Comparison of ENCODE assay signal across 33 cellular contexts in genomic region chr4:144873591-144873990, GRCh38.
DNase-seq lines count a peak whose midpoint lies in the region; TF ChIP-seq lines count a peak whose summit lies in the region.
"Had no signal": no experiment of that assay in that cellular context is flagged by ENCODE, and none has a peak within 500 bp of the region (broad histone marks: within the 10 kb centered on the region; RNA-seq: fewer than 3 reads in every experiment).

No MANE protein-coding gene starts in this region.

- 94% methylated on average over 1 of the region's 1 CpG for WGBS in hepatocyte (ENCODE audit: low lambda C conversion rate, missing lambda C conversion rate)
- no CpG with 5 or more reads among the region's 1 CpG for WGBS in neuronal stem cell (ENCODE audit: extremely low coverage in 2 of 2, insufficient read length in 2 of 2, insufficient replicate concordance in 1 of 2), 2 donors
- WGBS in trophoblast cell (ENCODE audit: extremely low coverage, insufficient coverage, insufficient read length) = no CpG with 5 or more reads among the region's 1 CpG
- no CpG with 5 or more reads among the region's 1 CpG for WGBS in H9 (ENCODE audit: extremely low coverage, insufficient read length, low lambda C conversion rate)

- H3K4me1 Mint-ChIP-seq in H9 = no peaks in the 10 kb centered on the region
- H3K4me1 Mint-ChIP-seq: B cell; CD14-positive monocyte; CD4-positive, alpha-beta memory T cell; CD8-positive, alpha-beta memory T cell had no signal

- H3K4me3 Mint-ChIP-seq in H9 = no peak overlapping the region
- H3K4me3 Mint-ChIP-seq: B cell; CD14-positive monocyte; CD4-positive, alpha-beta memory T cell; CD4-positive, alpha-beta T cell; CD4-positive, CD25-positive, alpha-beta regulatory T cell; CD8-positive, alpha-beta memory T cell; CD8-positive, alpha-beta T cell had no signal

- H3K27me3 ChIP-seq in hepatocyte (no peaks in the 10 kb centered on the region), neuronal stem cell (ENCODE audit: control insufficient read depth in 3 of 3, insufficient read depth in 3 of 3, low read depth in 1 of 3, low read length in 3 of 3) (no peaks in the 10 kb centered on the region), trophoblast cell (ENCODE audit: insufficient read depth, low read length) (no peaks in the 10 kb centered on the region), H9 (ENCODE audit: insufficient read depth, low read length) (no peaks in the 10 kb centered on the region), brain microvascular endothelial cell (replicated peaks) (no peaks in the 10 kb centered on the region)
- H3K27me3 ChIP-seq: BE2C; BLaER1; BLaER1 treated with 17β-estradiol and CSF1 and Interleukin-3, amounts not matched to agents 10 nM and 100 nM had no signal

- H3K36me3 Mint-ChIP-seq in H9 (ENCODE audit: insufficient read depth in 1 of 3, low read depth in 3 of 3) = no peaks in the 10 kb centered on the region
- H3K36me3 Mint-ChIP-seq: CD14-positive monocyte; CD4-positive, alpha-beta memory T cell; CD4-positive, CD25-positive, alpha-beta regulatory T cell; CD8-positive, alpha-beta memory T cell; CD8-positive, alpha-beta T cell had no signal

- no peaks in the 10 kb centered on the region for H3K23me2 ChIP-seq in H9 (ENCODE audit: insufficient read length, low read depth, low read length, poor library complexity, severe bottlenecking)

- peak overlapping the region; percentile 91 for H3K14ac ChIP-seq in neuronal stem cell (ENCODE audit: low read length)
- no peak overlapping the region for H3K14ac ChIP-seq in trophoblast cell (ENCODE audit: low read length)
- H3K14ac ChIP-seq in H9 (ENCODE audit: insufficient read depth, low read length) = no peak overlapping the region

- no peak overlapping the region for H2AK5ac ChIP-seq in neuronal stem cell (ENCODE audit: low read depth, low read length)
- no peak overlapping the region for H2AK5ac ChIP-seq in trophoblast cell (ENCODE audit: low read length)
- H2AK5ac ChIP-seq in H9 (ENCODE audit: insufficient read length, low read length) = no peak overlapping the region

- TF ChIP-seq CTCF in hepatocyte (IDR thresholded peaks at IDR 0.05; ENCODE audit: poor library complexity) (no peak), H9 (conservative IDR thresholded peaks at IDR 0.05) (no peak), brain microvascular endothelial cell (IDR thresholded peaks at IDR 0.05; ENCODE audit: low read depth, low read length, missing control alignments) (no peak)

- H4K12ac ChIP-seq in trophoblast cell (ENCODE audit: low read depth, low read length) = no peak overlapping the region

- H4K20me1 ChIP-seq in hepatocyte (ENCODE audit: insufficient read depth, poor library complexity, severe bottlenecking) (no peaks in the 10 kb centered on the region), H9 (ENCODE audit: control insufficient read depth, insufficient read depth, insufficient read length) (no peaks in the 10 kb centered on the region)
- H4K20me1 ChIP-seq: BLaER1; BLaER1 treated with 17β-estradiol and CSF1 and Interleukin-3, amounts not matched to agents 10 nM and 100 nM had no signal

- no peaks in the 10 kb centered on the region for H3K79me2 ChIP-seq in hepatocyte
- H3K79me2 ChIP-seq in trophoblast cell (ENCODE audit: control insufficient read depth, insufficient read depth, low read length, poor library complexity) = no peaks in the 10 kb centered on the region
- no peaks in the 10 kb centered on the region for H3K79me2 ChIP-seq in H9 (ENCODE audit: insufficient read depth, low read length)

- H3K4me1 ChIP-seq in hepatocyte (ENCODE audit: insufficient read depth) (peaks cover 4% of the 10 kb centered on the region), neuronal stem cell (ENCODE audit: control insufficient read depth in 2 of 2, insufficient read depth in 1 of 2, low read depth in 1 of 2, low read length in 2 of 2) (no peaks in the 10 kb centered on the region), trophoblast cell (ENCODE audit: control insufficient read depth in 1 of 2, insufficient read depth in 2 of 2, low read length in 2 of 2) (no peaks in the 10 kb centered on the region), H9 (ENCODE audit: insufficient read depth, low read length) (no peaks in the 10 kb centered on the region)
- H3K4me1 ChIP-seq: A549; BE2C; BLaER1; BLaER1 treated with 17β-estradiol and CSF1 and Interleukin-3, amounts not matched to agents 10 nM and 100 nM had no signal

- no peak for DNase-seq in hepatocyte (ENCODE audit: low spot score)
- DNase-seq in neuronal stem cell (ENCODE audit: low spot score) = no peak
- DNase-seq in trophoblast cell = peak; percentile 82 to 87
- no peak for DNase-seq in H9
- no peak for DNase-seq in brain microvascular endothelial cell
- no peak for DNase-seq in Ammon's horn (ENCODE audit: low spot score)
- DNase-seq: 8988T; ACHN; AML-193; BE2C; C1 segment of cervical spinal cord; Caco-2; Calu3; CD4-positive, alpha-beta memory T cell; CD4-positive, alpha-beta T cell; CD4-positive, CD25-positive, alpha-beta regulatory T cell; CD8-positive, alpha-beta memory T cell; CD8-positive, alpha-beta T cell; COR-L47; DMS 273 treated with DMSO at 0.1 percent for 48 hours; DMS153; DMS53; DMS79; DMS79 treated with DMSO at 0.1 percent for 48 hours; DND-41; EL had no signal

- no peak overlapping the region for H2BK20ac ChIP-seq in H9 (ENCODE audit: low read depth, low read length, poor library complexity, severe bottlenecking)

- H2BK12ac ChIP-seq in neuronal stem cell (ENCODE audit: low read length) (no peak overlapping the region), trophoblast cell (ENCODE audit: low read length) (no peak overlapping the region), H9 (ENCODE audit: insufficient read length, low read depth, low read length) (no peak overlapping the region)

- no peak overlapping the region for H3K9ac ChIP-seq in neuronal stem cell (ENCODE audit: low read depth, low read length, poor library complexity)
- H3K9ac ChIP-seq in trophoblast cell (ENCODE audit: low read length) = no peak overlapping the region
- H3K9ac ChIP-seq in H9 (ENCODE audit: extremely low read depth, insufficient read length, low read length) = no peak overlapping the region
- H3K9ac ChIP-seq: BLaER1; BLaER1 treated with 17β-estradiol and CSF1 and Interleukin-3, amounts not matched to agents 10 nM and 100 nM had no signal

- H3K27me3 Mint-ChIP-seq in H9 (ENCODE audit: low read depth) = no peaks in the 10 kb centered on the region
- H3K27me3 Mint-ChIP-seq: B cell; CD4-positive, alpha-beta memory T cell; CD4-positive, alpha-beta T cell; CD4-positive, CD25-positive, alpha-beta regulatory T cell; CD8-positive, alpha-beta memory T cell had no signal

- H3K23ac ChIP-seq in neuronal stem cell (ENCODE audit: low read depth, low read length, poor library complexity) (no peak overlapping the region), trophoblast cell (ENCODE audit: low read length) (no peak overlapping the region), H9 (ENCODE audit: insufficient read length, low read depth, low read length) (no peak overlapping the region)

- no peaks in the 10 kb centered on the region for H3K36me3 ChIP-seq in hepatocyte (replicated peaks; ENCODE audit: insufficient read depth, low read depth)
- no peaks in the 10 kb centered on the region for H3K36me3 ChIP-seq in neuronal stem cell (replicated peaks in 1 of 2; ENCODE audit: control insufficient read depth in 2 of 2, insufficient read depth in 2 of 2, low read length in 2 of 2)
- H3K36me3 ChIP-seq in trophoblast cell (ENCODE audit: control insufficient read depth in 1 of 2, insufficient read depth in 2 of 2, low read length in 2 of 2) = no peaks in the 10 kb centered on the region
- no peaks in the 10 kb centered on the region for H3K36me3 ChIP-seq in brain microvascular endothelial cell (replicated peaks)
- H3K36me3 ChIP-seq: BE2C; BLaER1; BLaER1 treated with 17β-estradiol and CSF1 and Interleukin-3, amounts not matched to agents 10 nM and 100 nM had no signal

- H4K91ac ChIP-seq in neuronal stem cell (ENCODE audit: low read depth, low read length, poor library complexity) = no peak overlapping the region
- no peak overlapping the region for H4K91ac ChIP-seq in trophoblast cell (ENCODE audit: low read depth, low read length)
- no peak overlapping the region for H4K91ac ChIP-seq in H9 (ENCODE audit: insufficient read length, low read depth, low read length)

- no peaks in the 10 kb centered on the region for H3K79me1 ChIP-seq in neuronal stem cell (ENCODE audit: low read depth, low read length)
- H3K79me1 ChIP-seq in trophoblast cell (ENCODE audit: low read length) = no peaks in the 10 kb centered on the region
- H3K79me1 ChIP-seq in H9 (ENCODE audit: insufficient read depth, low read depth, low read length, poor library complexity, severe bottlenecking) = no peaks in the 10 kb centered on the region

- H4K5ac ChIP-seq in H9 (ENCODE audit: insufficient read length, low read depth, low read length) = no peak overlapping the region

- no peak overlapping the region for H2BK120ac ChIP-seq in neuronal stem cell (ENCODE audit: low read depth, low read length)
- H2BK120ac ChIP-seq in trophoblast cell (ENCODE audit: insufficient read depth, low read length, poor library complexity) = no peak overlapping the region
- no peak overlapping the region for H2BK120ac ChIP-seq in H9 (ENCODE audit: low read depth, low read length, poor library complexity, severe bottlenecking)

- H2BK5ac ChIP-seq in neuronal stem cell (ENCODE audit: low read length) (no peak overlapping the region), trophoblast cell (ENCODE audit: low read depth, low read length, poor library complexity) (no peak overlapping the region), H9 (ENCODE audit: insufficient read length, low read length) (no peak overlapping the region)

- H3T11ph ChIP-seq in H9 (ENCODE audit: low read length) = no peak overlapping the region

- H4K8ac ChIP-seq in neuronal stem cell (ENCODE audit: low read depth, low read length) (no peak overlapping the region), trophoblast cell (ENCODE audit: low read depth, low read length) (no peak overlapping the region), H9 (replicated peaks; ENCODE audit: insufficient read length, low read depth, low read length) (no peak overlapping the region)

- H3K4me3 ChIP-seq in hepatocyte = no peak overlapping the region
- no peak overlapping the region for H3K4me3 ChIP-seq in neuronal stem cell (ENCODE audit: low read length in 2 of 2)
- H3K4me3 ChIP-seq in trophoblast cell (ENCODE audit: low read depth, low read length) = peak overlapping the region; percentile 43
- no peak overlapping the region for H3K4me3 ChIP-seq in brain microvascular endothelial cell (ENCODE audit: low read depth, low read length)
- H3K4me3 ChIP-seq: A549; BLaER1; BLaER1 treated with 17β-estradiol and CSF1 and Interleukin-3, amounts not matched to agents 10 nM and 100 nM had no signal

- in situ Hi-C loops in brain microvascular endothelial cell (cut with HindIII; ENCODE audit: low pct_ligation_motif_present, low sequenced_read_pairs) = no loop called here

- no peak overlapping the region for H3K56ac ChIP-seq in H9 (ENCODE audit: insufficient read length, low read depth, low read length)

- H2AFZ ChIP-seq in hepatocyte = no peak overlapping the region
- no peak overlapping the region for H2AFZ ChIP-seq in neuronal stem cell (ENCODE audit: low read length)
- H2AFZ ChIP-seq in trophoblast cell (ENCODE audit: insufficient read depth, low read length, poor library complexity) = no peak overlapping the region
- H2AFZ ChIP-seq in H9 (ENCODE audit: low read length) = no peak overlapping the region

- H3K27ac Mint-ChIP-seq in H9 = no peak overlapping the region
- H3K27ac Mint-ChIP-seq: B cell; CD14-positive monocyte; CD4-positive, alpha-beta memory T cell; CD4-positive, alpha-beta T cell; CD4-positive, CD25-positive, alpha-beta regulatory T cell; CD8-positive, alpha-beta memory T cell; CD8-positive, alpha-beta T cell had no signal

- H3K9me3 ChIP-seq in hepatocyte (ENCODE audit: low read depth) = no peaks in the 10 kb centered on the region
- H3K9me3 ChIP-seq in neuronal stem cell (replicated peaks in 1 of 2; ENCODE audit: control insufficient read depth in 2 of 2, insufficient read depth in 1 of 2, low read depth in 1 of 2, low read length in 2 of 2) = peaks cover 0 to 1% of the 10 kb centered on the region in 2 donors
- no peaks in the 10 kb centered on the region for H3K9me3 ChIP-seq in trophoblast cell (ENCODE audit: insufficient read depth, low read depth, low read length)
- no peaks in the 10 kb centered on the region for H3K9me3 ChIP-seq in H9 (ENCODE audit: control insufficient read depth, low read depth, low read length)
- H3K9me3 ChIP-seq: A549; BE2C; BLaER1; BLaER1 treated with 17β-estradiol and CSF1 and Interleukin-3, amounts not matched to agents 10 nM and 100 nM; Caco-2 had no signal

- H3K4ac ChIP-seq in neuronal stem cell (ENCODE audit: low read length) (no peak overlapping the region), trophoblast cell (ENCODE audit: low read depth, low read length) (no peak overlapping the region), H9 (ENCODE audit: low read depth, low read length) (no peak overlapping the region)

- H3K9me2 ChIP-seq in hepatocyte (replicated peaks; ENCODE audit: insufficient read depth) = no peaks in the 10 kb centered on the region

- peak overlapping the region; percentile 69 for H3K27ac ChIP-seq in hepatocyte
- H3K27ac ChIP-seq in neuronal stem cell (replicated peaks; ENCODE audit: low read length) = no peak overlapping the region
- H3K27ac ChIP-seq in trophoblast cell (ENCODE audit: low read depth, low read length) = no peak overlapping the region
- no peak overlapping the region for H3K27ac ChIP-seq in H9 (ENCODE audit: insufficient read length, low read depth, low read length)
- H3K27ac ChIP-seq in brain microvascular endothelial cell = no peak overlapping the region
- H3K27ac ChIP-seq: 22Rv1; A549; BLaER1; BLaER1 treated with 17β-estradiol and CSF1 and Interleukin-3, amounts not matched to agents 10 nM and 100 nM; C4-2B had no signal

- H3K18ac ChIP-seq in neuronal stem cell (ENCODE audit: low read length) (no peak overlapping the region), trophoblast cell (ENCODE audit: low read length) (no peak overlapping the region), H9 (ENCODE audit: insufficient read length, low read depth, low read length) (no peak overlapping the region)

- H3K9me3 Mint-ChIP-seq in H9 = no peaks in the 10 kb centered on the region

- H2BK15ac ChIP-seq in neuronal stem cell (ENCODE audit: low read length) = no peak overlapping the region
- no peak overlapping the region for H2BK15ac ChIP-seq in H9 (ENCODE audit: low read depth, low read length)

- H3K4me2 ChIP-seq in hepatocyte (no peak overlapping the region), neuronal stem cell (ENCODE audit: insufficient read depth, low read length, poor library complexity, severe bottlenecking) (no peak overlapping the region), trophoblast cell (ENCODE audit: low read length) (no peak overlapping the region), H9 (ENCODE audit: insufficient read depth, insufficient read length, low read length) (no peak overlapping the region)
- H3K4me2 ChIP-seq: A549; BLaER1; BLaER1 treated with 17β-estradiol and CSF1 and Interleukin-3, amounts not matched to agents 10 nM and 100 nM had no signal

Comparison
In these comparisons a context has a peak if more than half of its experiments do, and no peak if none do; other contexts are left out.
1. DNase-seq: peak in trophoblast cell (2 of 2); none in hepatocyte (single experiment), neuronal stem cell (single experiment), H9 (single experiment), brain microvascular endothelial cell (single experiment) and Ammon's horn (single experiment).